1 cellular context compared by ENCODE assay signal in genomic region chr1:78081980-78082860, GRCh38.
TF ChIP-seq lines count a peak whose summit lies in the region.

No MANE protein-coding gene starts in this region.

TF ChIP-seq in IMR-90, 13 proteins besides CTCF, POLR2A, EP300 and RAD21:
- TF ChIP-seq FOS (IDR thresholded peaks at IDR 0.05; ENCODE audit: low read depth, low read length), result no peak
- TF ChIP-seq MAFK (IDR thresholded peaks at IDR 0.05; ENCODE audit: low read depth, low read length), result no peak
- TF ChIP-seq USF2 (IDR thresholded peaks at IDR 0.05; ENCODE audit: low read depth, low read length), result no peak
- no peak for TF ChIP-seq MAZ (IDR thresholded peaks at IDR 0.05; ENCODE audit: borderline replicate concordance, low read depth, low read length)
- TF ChIP-seq RFX5 (IDR thresholded peaks at IDR 0.05; ENCODE audit: low read depth, low read length), result no peak
- TF ChIP-seq SMC3 (IDR thresholded peaks at IDR 0.05; ENCODE audit: low read depth, low read length), result no peak
- TF ChIP-seq NFE2L2 (IDR thresholded peaks at IDR 0.05; ENCODE audit: low read depth, low read length), result no peak
- TF ChIP-seq, protein P1, sequence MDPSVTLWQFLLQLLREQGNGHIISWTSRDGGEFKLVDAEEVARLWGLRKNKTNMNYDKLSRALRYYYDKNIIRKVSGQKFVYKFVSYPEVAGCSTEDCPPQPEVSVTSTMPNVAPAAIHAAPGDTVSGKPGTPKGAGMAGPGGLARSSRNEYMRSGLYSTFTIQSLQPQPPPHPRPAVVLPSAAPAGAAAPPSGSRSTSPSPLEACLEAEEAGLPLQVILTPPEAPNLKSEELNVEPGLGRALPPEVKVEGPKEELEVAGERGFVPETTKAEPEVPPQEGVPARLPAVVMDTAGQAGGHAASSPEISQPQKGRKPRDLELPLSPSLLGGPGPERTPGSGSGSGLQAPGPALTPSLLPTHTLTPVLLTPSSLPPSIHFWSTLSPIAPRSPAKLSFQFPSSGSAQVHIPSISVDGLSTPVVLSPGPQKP (IDR thresholded peaks at IDR 0.05; ENCODE audit: borderline replicate concordance, low read depth, low read length), result no peak
- no peak for TF ChIP-seq CHD1 (IDR thresholded peaks at IDR 0.05; ENCODE audit: low read depth, low read length)
- no peak for TF ChIP-seq BHLHE40 (IDR thresholded peaks at IDR 0.05; ENCODE audit: low read depth, low read length)
- TF ChIP-seq RCOR1 (IDR thresholded peaks at IDR 0.05; ENCODE audit: insufficient replicate concordance, low read length), result no peak
- TF ChIP-seq CEBPB (IDR thresholded peaks at IDR 0.05; ENCODE audit: low read depth, low read length), result no peak
- no peak for TF ChIP-seq MXI1 (IDR thresholded peaks at IDR 0.05; ENCODE audit: borderline replicate concordance, low read depth, low read length)
